8 cellular contexts compared by ENCODE assay signal in the genomic region with DNA sequence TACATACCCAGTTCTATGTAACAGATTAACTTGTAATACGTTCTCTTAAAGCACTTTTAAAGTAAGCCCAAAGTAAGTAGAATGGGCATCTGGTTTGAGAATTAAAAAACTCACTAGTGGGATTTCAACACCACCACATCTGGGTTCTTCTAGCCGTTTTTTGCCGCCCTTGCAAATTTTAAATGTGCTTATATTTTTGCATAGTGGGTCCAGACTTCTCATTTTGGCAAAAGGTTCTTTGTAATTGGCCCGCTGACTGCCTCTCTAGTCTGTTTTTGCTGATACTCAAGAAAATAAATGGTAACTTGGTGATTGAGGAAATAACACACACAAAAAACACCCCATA. TPM values are rescaled to one million over a fixed set of nuclear protein-coding genes. Genes with fewer than 3 reads are reported as not detected.
DNase-seq lines count a peak whose midpoint lies in the region; ATAC-seq, FAIRE-seq and TF ChIP-seq lines count a peak whose summit lies in the region.

No MANE protein-coding gene starts in this region.

- H3K36me3 ChIP-seq in HUES64 (ENCODE audit: insufficient read depth, low read length) (peaks cover 20% of the 10 kb centered on the region), bronchial epithelial cell (ENCODE audit: control insufficient read depth, insufficient read depth, low read length) (no peaks in the 10 kb centered on the region), mucosa of stomach (ENCODE audit: control insufficient read depth, insufficient read depth, low read length) (no peaks in the 10 kb centered on the region)

- H3K4me3 ChIP-seq in HUES64 (ENCODE audit: low read length) (peak overlapping the region; percentile 65), bronchial epithelial cell (ENCODE audit: low read depth, low read length) (peak overlapping the region; percentile 79), mucosa of stomach (ENCODE audit: low read length) (peak overlapping the region; percentile 85)

- FAIRE-seq in bronchial epithelial cell (lab: Jason Lieb, UNC), result no peak

- peaks cover 13% of the 10 kb centered on the region; the same call in 1 of the 2 replicates for H3K4me1 ChIP-seq in HUES64 (ENCODE audit: insufficient read depth, low read length)
- peaks cover 10% of the 10 kb centered on the region for H3K4me1 ChIP-seq in mucosa of stomach (ENCODE audit: control insufficient read depth, insufficient read depth, low read length)

- peak overlapping the region; percentile 83 for H3K9ac ChIP-seq in HUES64 (ENCODE audit: low read depth, low read length)
- peak overlapping the region; percentile 99 for H3K9ac ChIP-seq in mucosa of stomach (ENCODE audit: low read length)

- DNase-seq in bronchial epithelial cell (ENCODE audit: low read depth) (no peak), NCI-H187 treated with DMSO at 0.1 percent for 48 hours (lab: John Stamatoyannopoulos, UW) (no peak), NCI-H774 (lab: John Stamatoyannopoulos, UW) (no peak), hippocampal formation (lab: John Stamatoyannopoulos, UW) (no peak)

- ATAC-seq in GM21723 (IDR thresholded peaks at IDR 0.05; ENCODE audit: unreplicated experiment), result no peak

- TF ChIP-seq CTCF in 22Rv1 (IDR thresholded peaks at IDR 0.05) (no peak), bronchial epithelial cell (IDR thresholded peaks at IDR 0.05; ENCODE audit: insufficient read depth, low read length, severe bottlenecking) (no peak)

- WGBS in HUES64, result 81% methylated on average over 3 of the region's 4 CpGs

- H3K9me3 ChIP-seq in HUES64 (ENCODE audit: insufficient read depth, low read depth, low read length), result no peaks in the 10 kb centered on the region
- no peaks in the 10 kb centered on the region for H3K9me3 ChIP-seq in mucosa of stomach (ENCODE audit: control insufficient read depth, low read length)

- H3K27ac ChIP-seq in 22Rv1 (peak overlapping the region; percentile 67), HUES64 (ENCODE audit: low read depth, low read length) (no peak overlapping the region)

- H3K27me3 ChIP-seq in HUES64 (ENCODE audit: insufficient read depth, low read length) (no peaks in the 10 kb centered on the region; the same call in 1 of the 2 replicates), bronchial epithelial cell (ENCODE audit: control insufficient read depth, insufficient read depth, low read length) (no peaks in the 10 kb centered on the region), mucosa of stomach (ENCODE audit: control insufficient read depth, insufficient read depth, low read length) (no peaks in the 10 kb centered on the region)

RNA-seq across cellular contexts. Expression of gene FBXO4, which starts 0.6 kb away (rescaled TPM):
- polyA plus RNA-seq in HUES64 (2013, experiment 1 of 2), result 0.75 TPM
- 1.3 TPM for polyA plus RNA-seq in HUES64 (2013, experiment 2 of 2)
- total RNA-seq in bronchial epithelial cell, result 6.3 and 9.5 TPM in 2 replicates

RNA-seq across cellular contexts. Expression of gene RIMOC1, which starts 20.4 kb away (rescaled TPM):
- polyA plus RNA-seq in HUES64 (2013, experiment 1 of 2), result 21.4 TPM
- polyA plus RNA-seq in HUES64 (2013, experiment 2 of 2), result 22.3 TPM
- 14.8 and 15.8 TPM in 2 replicates for total RNA-seq in bronchial epithelial cell

RNA-seq across cellular contexts. Expression of gene OXCT1, which starts 54.3 kb away (rescaled TPM):
- polyA plus RNA-seq in HUES64 (2013, experiment 1 of 2), result 19.0 TPM
- 18.1 TPM for polyA plus RNA-seq in HUES64 (2013, experiment 2 of 2)
- total RNA-seq in bronchial epithelial cell, result 15.3 and 20.5 TPM in 2 replicates
